In the genomic region with DNA sequence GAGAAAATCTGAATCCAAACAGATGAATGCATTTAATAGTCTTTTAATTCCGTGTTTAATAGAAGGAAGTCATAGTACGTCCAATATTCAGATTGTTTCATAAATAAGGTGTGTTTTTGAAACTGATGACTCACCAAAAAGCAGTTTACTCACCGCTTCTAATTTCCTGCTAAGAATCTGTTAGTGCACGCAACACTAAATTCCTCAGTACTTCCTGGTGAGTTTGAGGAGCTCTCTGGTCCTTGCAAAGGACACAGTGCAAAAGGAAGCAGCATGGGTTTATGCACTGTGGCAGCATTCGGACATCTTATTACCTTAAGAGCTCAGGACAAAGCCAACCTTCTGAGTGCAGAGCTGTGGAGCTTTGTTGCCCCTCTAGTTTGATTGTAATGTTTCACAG, we compare ENCODE assay signal across 15 cellular contexts. TPM values are rescaled to one million over a fixed set of nuclear protein-coding genes. Genes with fewer than 3 reads are reported as not detected.
A peak's percentile ranks its signal among the peaks of the same experiment; 100 is the strongest.
DNase-seq lines count a peak whose midpoint lies in the region; ATAC-seq and TF ChIP-seq lines count a peak whose summit lies in the region.
"Had no signal": no experiment of that assay in that cellular context is flagged by ENCODE, and none has a peak within 500 bp of the region (broad histone marks: within the 10 kb centered on the region; RNA-seq: fewer than 3 reads in every experiment).

No MANE protein-coding gene starts in this region.

- H3K27ac ChIP-seq in left lung, result peak overlapping the region; percentile 57 to 63
- H3K27ac ChIP-seq: esophagus muscularis mucosa, VCaP had no signal

- peaks cover 7 to 18% of the 10 kb centered on the region in 2 donors for H3K4me1 ChIP-seq in left lung

- in situ Hi-C loops in astrocyte of the spinal cord (cut with HindIII; ENCODE audit: low sequenced_read_pairs), result no loop called here

- H3K4me1 Mint-ChIP-seq in activated CD8-positive, alpha-beta T cell treated with anti-CD3 and anti-CD28 coated beads for 36 hours (ENCODE audit: low read depth), result no peaks in the 10 kb centered on the region

- ATAC-seq in left lung (peak; percentile 74), GM21515 (IDR thresholded peaks at IDR 0.05; ENCODE audit: unreplicated experiment) (no peak)
- ATAC-seq in activated CD8-positive, alpha-beta T cell treated with anti-CD3 and anti-CD28 coated beads for 36 hours, result no peak

- no peak overlapping the region for H3K4me3 Mint-ChIP-seq in activated CD8-positive, alpha-beta T cell treated with anti-CD3 and anti-CD28 coated beads for 36 hours
- H3K4me3 Mint-ChIP-seq: B cell, neural crest cell had no signal

- TF ChIP-seq EP300 in Ishikawa (IDR thresholded peaks at IDR 0.05; ENCODE audit: borderline replicate concordance), result peak; percentile 78

- H3K9me3 Mint-ChIP-seq in activated CD8-positive, alpha-beta T cell treated with anti-CD3 and anti-CD28 coated beads for 36 hours, result no peaks in the 10 kb centered on the region
- H3K9me3 Mint-ChIP-seq: neural crest cell had no signal

- H3K4me3 ChIP-seq in astrocyte of the spinal cord (ENCODE audit: low read depth, low read length) (no peak overlapping the region), left lung (no peak overlapping the region)
- H3K4me3 ChIP-seq: esophagus muscularis mucosa had no signal

- H3K36me3 ChIP-seq in left lung, result no peaks in the 10 kb centered on the region
- H3K36me3 ChIP-seq: esophagus muscularis mucosa had no signal

- no peaks in the 10 kb centered on the region for H3K9me3 ChIP-seq in left lung
- H3K9me3 ChIP-seq: esophagus muscularis mucosa had no signal

- CTCF ChIA-PET in activated CD8-positive, alpha-beta T cell treated with anti-CD3 and anti-CD28 coated beads for 36 hours (lab: Charles Lee), result interaction anchor here (1.4 kb wide), 1 partner anchor 195 kb away, joined by 5 read pairs; no protein-coding TSS in a partner anchor

- no peak for TF ChIP-seq RAD21 in Ishikawa (IDR thresholded peaks at IDR 0.05; ENCODE audit: low read depth)

- no peaks in the 10 kb centered on the region for H3K27me3 ChIP-seq in left lung
- H3K27me3 ChIP-seq: esophagus muscularis mucosa had no signal

- H3K27ac Mint-ChIP-seq in activated CD8-positive, alpha-beta T cell treated with anti-CD3 and anti-CD28 coated beads for 36 hours, result no peak overlapping the region
- H3K27ac Mint-ChIP-seq: B cell had no signal

- H3K27me3 Mint-ChIP-seq in activated CD8-positive, alpha-beta T cell treated with anti-CD3 and anti-CD28 coated beads for 36 hours, result peaks cover 6% of the 10 kb centered on the region

- H3K36me3 Mint-ChIP-seq in activated CD8-positive, alpha-beta T cell treated with anti-CD3 and anti-CD28 coated beads for 36 hours (ENCODE audit: low read depth), result no peaks in the 10 kb centered on the region

- POLR2A ChIA-PET in activated CD8-positive, alpha-beta T cell treated with anti-CD3 and anti-CD28 coated beads for 36 hours (lab: Charles Lee), result no interaction called here

- TF ChIP-seq CTCF in astrocyte of the spinal cord (IDR thresholded peaks at IDR 0.05; ENCODE audit: low read depth, low read length) (no peak), left lung (IDR thresholded peaks at IDR 0.05) (no peak)
- no peak for TF ChIP-seq CTCF in activated CD8-positive, alpha-beta T cell treated with anti-CD3 and anti-CD28 coated beads for 36 hours (IDR thresholded peaks at IDR 0.05)

- intact Hi-C loops in left lung (cut with DNase I), result no loop called here
- intact Hi-C loops in activated CD8-positive, alpha-beta T cell treated with anti-CD3 and anti-CD28 coated beads for 36 hours (cut with micrococcal nuclease), result no loop called here

- peak; percentile 3 for DNase-seq in COLO668 (lab: John Stamatoyannopoulos, UW; ENCODE audit: unreplicated experiment)
- DNase-seq in astrocyte of the spinal cord (ENCODE audit: low read depth, low spot score), result peak; percentile 48
- DNase-seq in left lung, result no peak
- DNase-seq in NCI-H82 treated with DMSO at 0.1 percent for 48 hours (lab: John Stamatoyannopoulos, UW; ENCODE audit: unreplicated experiment), result no peak
- DNase-seq in activated CD4-positive, alpha-beta T cell treated with anti-CD3 and anti-CD28 coated beads for 48 hours, result no peak
- DNase-seq in activated CD8-positive, alpha-beta T cell treated with anti-CD3 and anti-CD28 coated beads for 36 hours, result no peak
- DNase-seq: activated T-cell treated with anti-CD3 and anti-CD28 coated beads for 4 hours; NCI-H187 treated with DMSO at 0.1 percent for 48 hours; stimulated activated CD8-positive, alpha-beta memory T cell treated with anti-CD3 and anti-CD28 coated beads, Interleukin-4, amount 100 ng/mL, for 48 hours had no signal

TF ChIP-seq in Ishikawa, 13 proteins besides CTCF, POLR2A, EP300 and RAD21:
- TF ChIP-seq ZBTB7A (IDR thresholded peaks at IDR 0.05; ENCODE audit: low read depth), result no peak
- TF ChIP-seq, protein P1, sequence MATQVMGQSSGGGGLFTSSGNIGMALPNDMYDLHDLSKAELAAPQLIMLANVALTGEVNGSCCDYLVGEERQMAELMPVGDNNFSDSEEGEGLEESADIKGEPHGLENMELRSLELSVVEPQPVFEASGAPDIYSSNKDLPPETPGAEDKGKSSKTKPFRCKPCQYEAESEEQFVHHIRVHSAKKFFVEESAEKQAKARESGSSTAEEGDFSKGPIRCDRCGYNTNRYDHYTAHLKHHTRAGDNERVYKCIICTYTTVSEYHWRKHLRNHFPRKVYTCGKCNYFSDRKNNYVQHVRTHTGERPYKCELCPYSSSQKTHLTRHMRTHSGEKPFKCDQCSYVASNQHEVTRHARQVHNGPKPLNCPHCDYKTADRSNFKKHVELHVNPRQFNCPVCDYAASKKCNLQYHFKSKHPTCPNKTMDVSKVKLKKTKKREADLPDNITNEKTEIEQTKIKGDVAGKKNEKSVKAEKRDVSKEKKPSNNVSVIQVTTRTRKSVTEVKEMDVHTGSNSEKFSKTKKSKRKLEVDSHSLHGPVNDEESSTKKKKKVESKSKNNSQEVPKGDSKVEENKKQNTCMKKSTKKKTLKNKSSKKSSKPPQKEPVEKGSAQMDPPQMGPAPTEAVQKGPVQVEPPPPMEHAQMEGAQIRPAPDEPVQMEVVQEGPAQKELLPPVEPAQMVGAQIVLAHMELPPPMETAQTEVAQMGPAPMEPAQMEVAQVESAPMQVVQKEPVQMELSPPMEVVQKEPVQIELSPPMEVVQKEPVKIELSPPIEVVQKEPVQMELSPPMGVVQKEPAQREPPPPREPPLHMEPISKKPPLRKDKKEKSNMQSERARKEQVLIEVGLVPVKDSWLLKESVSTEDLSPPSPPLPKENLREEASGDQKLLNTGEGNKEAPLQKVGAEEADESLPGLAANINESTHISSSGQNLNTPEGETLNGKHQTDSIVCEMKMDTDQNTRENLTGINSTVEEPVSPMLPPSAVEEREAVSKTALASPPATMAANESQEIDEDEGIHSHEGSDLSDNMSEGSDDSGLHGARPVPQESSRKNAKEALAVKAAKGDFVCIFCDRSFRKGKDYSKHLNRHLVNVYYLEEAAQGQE (IDR thresholded peaks at IDR 0.05; ENCODE audit: low read depth), result no peak
- TF ChIP-seq YY1 (IDR thresholded peaks at IDR 0.05; ENCODE audit: low read depth), result no peak
- no peak for TF ChIP-seq EGR1 (IDR thresholded peaks at IDR 0.05)
- peak; percentile 58; the same call in 1 of the 2 replicates for TF ChIP-seq TCF12 (IDR thresholded peaks at IDR 0.05; ENCODE audit: low read depth)
- no peak for TF ChIP-seq CEBPB (IDR thresholded peaks at IDR 0.05)
- peak; percentile 85; the same call in 1 of the 2 replicates for TF ChIP-seq FOXM1 (IDR thresholded peaks at IDR 0.05; ENCODE audit: borderline replicate concordance, low read depth)
- no peak for TF ChIP-seq TAF1 (IDR thresholded peaks at IDR 0.05; ENCODE audit: low read depth)
- TF ChIP-seq NFIC (IDR thresholded peaks at IDR 0.05), result no peak; the same call in 1 of the 2 replicates
- TF ChIP-seq CREB1 (IDR thresholded peaks at IDR 0.05; ENCODE audit: low read depth), result no peak
- TF ChIP-seq, protein P2, sequence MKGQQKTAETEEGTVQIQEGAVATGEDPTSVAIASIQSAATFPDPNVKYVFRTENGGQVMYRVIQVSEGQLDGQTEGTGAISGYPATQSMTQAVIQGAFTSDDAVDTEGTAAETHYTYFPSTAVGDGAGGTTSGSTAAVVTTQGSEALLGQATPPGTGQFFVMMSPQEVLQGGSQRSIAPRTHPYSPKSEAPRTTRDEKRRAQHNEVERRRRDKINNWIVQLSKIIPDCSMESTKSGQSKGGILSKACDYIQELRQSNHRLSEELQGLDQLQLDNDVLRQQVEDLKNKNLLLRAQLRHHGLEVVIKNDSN (IDR thresholded peaks at IDR 0.05), result no peak
- peak; percentile 77 for TF ChIP-seq TEAD4 (IDR thresholded peaks at IDR 0.05)
- TF ChIP-seq, protein P3, sequence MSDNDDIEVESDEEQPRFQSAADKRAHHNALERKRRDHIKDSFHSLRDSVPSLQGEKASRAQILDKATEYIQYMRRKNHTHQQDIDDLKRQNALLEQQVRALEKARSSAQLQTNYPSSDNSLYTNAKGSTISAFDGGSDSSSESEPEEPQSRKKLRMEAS (IDR thresholded peaks at IDR 0.05), result no peak

RNA-seq across cellular contexts. Expression of a gene that starts 2.3 kb away (rescaled TPM):
- total RNA-seq in left lung, result 10 to 100 TPM; 29.6 to 30.0 TPM
- total RNA-seq in activated CD8-positive, alpha-beta T cell treated with anti-CD3 and anti-CD28 coated beads for 36 hours, result not detected
- total RNA-seq: B cell had no signal

Comparison
In these comparisons a context has a peak if more than half of its experiments do, and no peak if none do; other contexts are left out.
1. DNase-seq: peak in COLO668 (single experiment) and astrocyte of the spinal cord (single experiment); none in left lung (0 of 2), NCI-H82 treated with DMSO at 0.1 percent for 48 hours (single experiment), activated CD4-positive, alpha-beta T cell treated with anti-CD3 and anti-CD28 coated beads for 48 hours (single experiment) and activated CD8-positive, alpha-beta T cell treated with anti-CD3 and anti-CD28 coated beads for 36 hours (single experiment).
2. RNA of a gene that starts 2.3 kb away (total RNA-seq): 29.6 to 30.0 TPM in left lung; not detected in activated CD8-positive, alpha-beta T cell treated with anti-CD3 and anti-CD28 coated beads for 36 hours; every median in the first group is over 10 times any median in the second.